Comparison of ENCODE assay signal across 9 cellular contexts in genomic region chr6:150813993-150814359, GRCh38. TPM values are rescaled to one million over a fixed set of nuclear protein-coding genes. Genes with fewer than 3 reads are reported as not detected.
DNase-seq lines count a peak whose midpoint lies in the region; ATAC-seq and TF ChIP-seq lines count a peak whose summit lies in the region.
"Had no signal": no experiment of that assay in that cellular context is flagged by ENCODE, and none has a peak within 500 bp of the region (broad histone marks: within the 10 kb centered on the region; RNA-seq: fewer than 3 reads in every experiment).

No MANE protein-coding gene starts in this region.

- H3K9me3 Mint-ChIP-seq in mesothelial cell of epicardium: no peaks in the 10 kb centered on the region
- H3K9me3 Mint-ChIP-seq in naive thymus-derived CD8-positive, alpha-beta T cell: no peaks in the 10 kb centered on the region

- no peaks in the 10 kb centered on the region for H3K27me3 Mint-ChIP-seq in mesothelial cell of epicardium (ENCODE audit: low read depth)
- peaks cover 7 to 22% (median 11%) of the 10 kb centered on the region in 5 donors for H3K27me3 Mint-ChIP-seq in naive thymus-derived CD8-positive, alpha-beta T cell

- no peak overlapping the region for H3K4me3 Mint-ChIP-seq in mesothelial cell of epicardium
- no peak overlapping the region for H3K4me3 Mint-ChIP-seq in naive thymus-derived CD8-positive, alpha-beta T cell

- peak; percentile 46 for ATAC-seq in GM18517 (IDR thresholded peaks at IDR 0.05; ENCODE audit: unreplicated experiment)
- ATAC-seq in HG02642 (IDR thresholded peaks at IDR 0.05; ENCODE audit: poor library complexity, unreplicated experiment): peak; percentile 50
- no peak for ATAC-seq in naive thymus-derived CD8-positive, alpha-beta T cell
- no peak for ATAC-seq in GM19328 (IDR thresholded peaks at IDR 0.05; ENCODE audit: unreplicated experiment)

- H3K27ac ChIP-seq in RWPE1: no peak overlapping the region
- H3K27ac ChIP-seq: KMS-11 had no signal

- peaks cover 42% of the 10 kb centered on the region for H3K4me1 Mint-ChIP-seq in mesothelial cell of epicardium
- H3K4me1 Mint-ChIP-seq in naive thymus-derived CD8-positive, alpha-beta T cell: peaks cover 0 to 6% (median 0%) of the 10 kb centered on the region in 4 donors

- peak; percentile 77 for DNase-seq in RWPE1 (ENCODE audit: low spot score)
- DNase-seq in mesothelial cell of epicardium (ENCODE audit: low spot score in 2 of 2, unreplicated experiment in 2 of 2): no peak
- DNase-seq in DMS53 treated with DMSO at 0.1 percent for 48 hours (lab: John Stamatoyannopoulos, UW; ENCODE audit: unreplicated experiment): no peak
- no peak for DNase-seq in naive thymus-derived CD8-positive, alpha-beta T cell
- DNase-seq in GF-D8 (lab: John Stamatoyannopoulos, UW): no peak

- POLR2A ChIA-PET in RWPE1 (lab: Yijun Ruan, JAX; ENCODE audit: low non-redundant PET): no interaction called here
- POLR2A ChIA-PET in naive thymus-derived CD8-positive, alpha-beta T cell (lab: Charles Lee): no interaction called here

- peaks cover 46% of the 10 kb centered on the region for H3K36me3 Mint-ChIP-seq in mesothelial cell of epicardium
- no peaks in the 10 kb centered on the region for H3K36me3 Mint-ChIP-seq in naive thymus-derived CD8-positive, alpha-beta T cell

- no peak for TF ChIP-seq CTCF in RWPE1 (conservative IDR thresholded peaks at IDR 0.05; ENCODE audit: low read depth)
- no peak for TF ChIP-seq CTCF in mesothelial cell of epicardium (IDR thresholded peaks at IDR 0.05; ENCODE audit: unreplicated experiment)

- CTCF ChIA-PET in RWPE1 (lab: Yijun Ruan, JAX): interaction anchor here (1.0 to 1.5 kb wide), 2 partner anchors 396 to 479 kb away, joined by 3 to 10 read pairs; no protein-coding TSS in a partner anchor

- peak overlapping the region; percentile 75 for H3K27ac Mint-ChIP-seq in mesothelial cell of epicardium
- peak overlapping the region in 1 of 10 donors; percentile 13 for H3K27ac Mint-ChIP-seq in naive thymus-derived CD8-positive, alpha-beta T cell

RNA-seq across cellular contexts. Expression of gene MTHFD1L, which starts 51.5 kb away (rescaled TPM):
- total RNA-seq in mesothelial cell of epicardium: 55.3 to 59.1 TPM (median 55.5 TPM) in 3 replicates
- 10 to 100 TPM; 18.2 to 20.1 TPM for total RNA-seq in naive thymus-derived CD8-positive, alpha-beta T cell
- polyA plus RNA-seq in naive thymus-derived CD8-positive, alpha-beta T cell: 1 to 10 TPM; 3.8 to 8.3 (median 5.1) TPM

Comparison
In these comparisons a context has a peak if more than half of its experiments do, and no peak if none do; other contexts are left out.
1. ATAC-seq: peak in GM18517 (single experiment) and HG02642 (single experiment); none in naive thymus-derived CD8-positive, alpha-beta T cell (0 of 2) and GM19328 (single experiment).